Comparison of ENCODE assay signal across 8 cellular contexts in genomic region chr1:212286437-212287131, GRCh38. TPM values are rescaled to one million over a fixed set of nuclear protein-coding genes. Genes with fewer than 3 reads are reported as not detected.
DNase-seq lines count a peak whose midpoint lies in the region; ATAC-seq and TF ChIP-seq lines count a peak whose summit lies in the region.

No MANE protein-coding gene starts in this region.

- peaks cover 39% of the 10 kb centered on the region for H4K20me1 ChIP-seq in hepatocyte (ENCODE audit: insufficient read depth, poor library complexity, severe bottlenecking)

- H3K27ac Mint-ChIP-seq in activated T-helper 1 cell treated with anti-CD3 and anti-CD28 coated beads, Interleukin-12 subunit alpha, Interleukin-12 subunit beta, Interleukin-2, Interleukin-4 antibody, amounts not matched to agents 30 ng/mL and 10 ng/mL and 1 ng/mL, durations not matched to agents 14 hours and 24 hours and 36 hours = peak overlapping the region; percentile 95

- no peaks in the 10 kb centered on the region for H3K36me3 ChIP-seq in KOPT-K1 (ENCODE audit: insufficient read depth, low read length)
- H3K36me3 ChIP-seq in hepatocyte (replicated peaks; ENCODE audit: insufficient read depth, low read depth) = no peaks in the 10 kb centered on the region
- peaks cover 0 to 4% (median 0%) of the 10 kb centered on the region in 3 donors for H3K36me3 ChIP-seq in skeletal muscle tissue (ENCODE audit: control insufficient read depth in 3 of 3, insufficient read depth in 3 of 3, low read length in 3 of 3)

- WGBS in hepatocyte (ENCODE audit: low lambda C conversion rate, missing lambda C conversion rate) = 2% methylated on average over 19 of the region's 19 CpGs

- H3K27me3 Mint-ChIP-seq in activated T-helper 1 cell treated with anti-CD3 and anti-CD28 coated beads, Interleukin-12 subunit alpha, Interleukin-12 subunit beta, Interleukin-2, Interleukin-4 antibody, amounts not matched to agents 30 ng/mL and 10 ng/mL and 1 ng/mL, durations not matched to agents 14 hours and 24 hours and 36 hours (ENCODE audit: insufficient read depth) = peaks cover 2% of the 10 kb centered on the region

- H3K27ac ChIP-seq in KOPT-K1 (ENCODE audit: low read depth, low read length, poor library complexity, severe bottlenecking) (peak overlapping the region; percentile 81), hepatocyte (peak overlapping the region; percentile 95), skeletal muscle tissue (ENCODE audit: low read depth, low read length) (peak overlapping the region; percentile 99)

- no peaks in the 10 kb centered on the region for H3K9me3 Mint-ChIP-seq in activated T-helper 1 cell treated with anti-CD3 and anti-CD28 coated beads, Interleukin-12 subunit alpha, Interleukin-12 subunit beta, Interleukin-2, Interleukin-4 antibody, amounts not matched to agents 30 ng/mL and 10 ng/mL and 1 ng/mL, durations not matched to agents 14 hours and 24 hours and 36 hours

- H2AFZ ChIP-seq in hepatocyte = peak overlapping the region; percentile 39

- peak overlapping the region; percentile 97 for H3K4me3 Mint-ChIP-seq in activated T-helper 1 cell treated with anti-CD3 and anti-CD28 coated beads, Interleukin-12 subunit alpha, Interleukin-12 subunit beta, Interleukin-2, Interleukin-4 antibody, amounts not matched to agents 30 ng/mL and 10 ng/mL and 1 ng/mL, durations not matched to agents 14 hours and 24 hours and 36 hours

- DNase-seq in DMS 273 treated with DMSO at 0.1 percent for 48 hours (lab: John Stamatoyannopoulos, UW) = peak; percentile 41
- no peak for DNase-seq in activated T-helper 1 cell treated with anti-CD3 and anti-CD28 coated beads, Interleukin-12 subunit alpha, Interleukin-12 subunit beta, Interleukin-2, Interleukin-4 antibody, amounts not matched to agents 30 ng/mL and 10 ng/mL and 1 ng/mL, durations not matched to agents 14 hours and 24 hours and 36 hours (ENCODE audit: low spot score)
- no peak for DNase-seq in hepatocyte (ENCODE audit: low spot score)
- no peak for DNase-seq in MV-4-11 (lab: John Stamatoyannopoulos, UW)

- peaks cover 64% of the 10 kb centered on the region for H3K4me1 Mint-ChIP-seq in activated T-helper 1 cell treated with anti-CD3 and anti-CD28 coated beads, Interleukin-12 subunit alpha, Interleukin-12 subunit beta, Interleukin-2, Interleukin-4 antibody, amounts not matched to agents 30 ng/mL and 10 ng/mL and 1 ng/mL, durations not matched to agents 14 hours and 24 hours and 36 hours (ENCODE audit: low read depth)

- H3K79me2 ChIP-seq in hepatocyte = peaks cover 56% of the 10 kb centered on the region

- no peaks in the 10 kb centered on the region for H3K9me2 ChIP-seq in hepatocyte (replicated peaks; ENCODE audit: insufficient read depth)

- TF ChIP-seq CTCF in hepatocyte (IDR thresholded peaks at IDR 0.05; ENCODE audit: poor library complexity) = no peak

- H3K27me3 ChIP-seq in hepatocyte (no peaks in the 10 kb centered on the region), skeletal muscle tissue (ENCODE audit: control insufficient read depth in 3 of 3, insufficient read depth in 3 of 3, low read length in 3 of 3) (no peaks in the 10 kb centered on the region)

- intact Hi-C loops in activated T-helper 1 cell treated with anti-CD3 and anti-CD28 coated beads, Interleukin-12 subunit alpha, Interleukin-12 subunit beta, Interleukin-2, Interleukin-4 antibody, amounts not matched to agents 30 ng/mL and 10 ng/mL and 1 ng/mL, durations not matched to agents 14 hours and 24 hours and 36 hours (cut with micrococcal nuclease) = loop anchor here (1.0 to 10.0 kb wide), 10 partner anchors 67 to 605 kb away; partner anchors contain the start of genes ATF3, LPGAT1 and NENF

- H3K36me3 Mint-ChIP-seq in activated T-helper 1 cell treated with anti-CD3 and anti-CD28 coated beads, Interleukin-12 subunit alpha, Interleukin-12 subunit beta, Interleukin-2, Interleukin-4 antibody, amounts not matched to agents 30 ng/mL and 10 ng/mL and 1 ng/mL, durations not matched to agents 14 hours and 24 hours and 36 hours (ENCODE audit: low read depth) = peaks cover 15% of the 10 kb centered on the region

- H3K4me3 ChIP-seq in hepatocyte = peak overlapping the region; percentile 59
- H3K4me3 ChIP-seq in skeletal muscle tissue (ENCODE audit: low read length in 3 of 3) = peak overlapping the region; percentile 80 to 99 (median 93)

- H3K4me1 ChIP-seq in hepatocyte (ENCODE audit: insufficient read depth) = peaks cover 23% of the 10 kb centered on the region
- peaks cover 28 to 29% (median 29%) of the 10 kb centered on the region in 3 donors for H3K4me1 ChIP-seq in skeletal muscle tissue (ENCODE audit: control insufficient read depth in 3 of 3, insufficient read depth in 3 of 3, low read length in 3 of 3)

- peak overlapping the region; percentile 83 for H3K4me2 ChIP-seq in hepatocyte

- H3K9me3 ChIP-seq in KOPT-K1 (ENCODE audit: insufficient read depth, low read length, poor library complexity, severe bottlenecking) = no peaks in the 10 kb centered on the region
- H3K9me3 ChIP-seq in hepatocyte (ENCODE audit: low read depth) = no peaks in the 10 kb centered on the region
- H3K9me3 ChIP-seq in skeletal muscle tissue (ENCODE audit: control insufficient read depth in 3 of 3, low read length in 3 of 3) = no peaks in the 10 kb centered on the region

- ATAC-seq in GM21360 (IDR thresholded peaks at IDR 0.05; ENCODE audit: unreplicated experiment) = no peak
- ATAC-seq in GM19455 (IDR thresholded peaks at IDR 0.05; ENCODE audit: unreplicated experiment) = no peak

- H3K9ac ChIP-seq in skeletal muscle tissue (ENCODE audit: low read depth in 1 of 3, low read length in 3 of 3) = peak overlapping the region; percentile 85 to 99 (median 94)

RNA-seq across cellular contexts. Expression of gene PPP2R5A, which starts 1.4 kb away (rescaled TPM):
- total RNA-seq in activated T-helper 1 cell treated with anti-CD3 and anti-CD28 coated beads, Interleukin-12 subunit alpha, Interleukin-12 subunit beta, Interleukin-2, Interleukin-4 antibody, amounts not matched to agents 30 ng/mL and 10 ng/mL and 1 ng/mL, durations not matched to agents 14 hours and 24 hours and 36 hours = 46.4 and 53.7 TPM in 2 replicates
- 40.2 and 40.5 TPM in 2 replicates for total RNA-seq in hepatocyte
- polyA plus RNA-seq in hepatocyte = 19.9 and 22.0 TPM in 2 replicates
- total RNA-seq in skeletal muscle tissue = 29.2 TPM
